Comparison of ENCODE assay signal across 20 cellular contexts in the genomic region with DNA sequence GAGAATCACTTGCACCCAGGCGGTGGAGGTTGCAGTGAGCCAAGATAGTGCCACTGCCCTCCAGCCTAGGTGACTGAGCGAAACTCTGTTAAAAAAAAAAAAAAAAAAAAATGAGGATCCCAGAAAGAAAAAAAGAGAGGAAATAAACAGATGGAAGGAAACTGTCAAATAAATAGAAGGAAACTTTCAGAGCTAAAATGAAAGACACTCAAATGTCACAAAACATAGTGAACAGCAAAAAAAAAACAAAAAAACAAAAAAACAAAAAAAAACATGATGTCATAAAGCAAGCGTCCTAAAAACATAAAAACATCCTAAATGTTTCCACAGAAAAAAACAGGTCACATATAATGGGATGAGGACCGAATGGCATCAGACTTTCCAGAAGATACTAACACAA.
"Had no signal": no experiment of that assay in that cellular context is flagged by ENCODE, and none has a peak within 500 bp of the region (broad histone marks: within the 10 kb centered on the region; RNA-seq: fewer than 3 reads in every experiment).

No MANE protein-coding gene starts in this region.

- H3K27ac ChIP-seq: ascending aorta, breast epithelium, thoracic aorta had no signal

- ATAC-seq: left lobe of liver; stimulated activated memory B cell treated with anti-CD40 and anti-IgM and Interleukin-4, amounts not matched to agents 10 μg/mL and 1 μg/mL and 100 μg/mL, for 72 hours; T-cell had no signal

- H3K4me1 ChIP-seq: breast epithelium had no signal

- H3K4me3 ChIP-seq: ascending aorta, breast epithelium, lung, sigmoid colon, thoracic aorta, upper lobe of left lung had no signal

- DNase-seq: activated CD4-positive, alpha-beta T cell treated with anti-CD3 and anti-CD28 coated beads, Interleukin-2, amount 10 ng/mL, durations not matched to agents 7 days and 5 days; activated CD8-positive, alpha-beta memory T cell treated with anti-CD3 and anti-CD28 coated beads, Interleukin-2, amount 50 U/mL, for 4 hours; activated gamma-delta T cell; activated T-cell treated with anti-CD3 and anti-CD28 coated beads, Interleukin-2, amount 50 U/mL, for 48 hours; dermis blood vessel endothelial cell; effector memory CD4-positive, alpha-beta T cell; glutamatergic neuron; hypothalamus; islet precursor cell; sigmoid colon; stimulated activated CD4-positive, alpha-beta T cell treated with anti-CD3 and anti-CD28 coated beads, Interleukin-4, amount 100 ng/mL, for 24 hours; T-cell; T-helper 9 cell; upper lobe of left lung had no signal

- H3K36me3 ChIP-seq: breast epithelium had no signal

- H3K9me3 ChIP-seq: ascending aorta, breast epithelium, sigmoid colon, thoracic aorta, upper lobe of left lung had no signal

- H3K27me3 ChIP-seq: ascending aorta, breast epithelium, sigmoid colon, upper lobe of left lung had no signal
